Comparison of ENCODE assay signal across 19 cellular contexts in the genomic region with DNA sequence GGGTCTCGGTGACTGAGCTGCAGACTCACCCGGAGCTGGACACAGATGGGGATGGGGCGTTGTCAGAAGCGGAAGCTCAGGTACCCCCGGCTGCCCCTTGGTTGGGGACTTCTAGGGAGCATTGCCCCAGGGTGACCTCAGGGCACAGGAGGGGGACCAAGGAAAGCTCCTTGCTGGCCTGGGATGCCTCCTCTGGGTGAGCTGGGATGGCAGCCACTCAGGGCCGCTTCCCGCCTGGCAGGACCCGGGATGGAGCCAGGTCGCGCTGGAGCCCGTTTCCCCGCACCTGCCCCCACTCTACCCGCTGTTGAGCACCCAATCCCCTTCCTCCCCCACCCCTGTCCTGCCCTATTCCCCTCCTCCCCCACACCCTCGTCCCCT. TPM values are rescaled to one million over a fixed set of nuclear protein-coding genes. Genes with fewer than 3 reads are reported as not detected.
DNase-seq lines count a peak whose midpoint lies in the region; ATAC-seq, FAIRE-seq and TF ChIP-seq lines count a peak whose summit lies in the region.
"Had no signal": no experiment of that assay in that cellular context is flagged by ENCODE, and none has a peak within 500 bp of the region (broad histone marks: within the 10 kb centered on the region; RNA-seq: fewer than 3 reads in every experiment).

No MANE protein-coding gene starts in this region.

- H3K4me1 Mint-ChIP-seq in MCF 10A (ENCODE audit: insufficient read depth, unreplicated experiment), result peaks cover under 1% of the 10 kb centered on the region
- H3K4me1 Mint-ChIP-seq in CD8-positive, alpha-beta memory T cell, result peaks cover 0 to 8% (median 4%) of the 10 kb centered on the region in 3 donors

- H3K27me3 ChIP-seq in breast epithelium, result no peaks in the 10 kb centered on the region
- no peaks in the 10 kb centered on the region for H3K27me3 ChIP-seq in CD8-positive, alpha-beta memory T cell (ENCODE audit: insufficient read depth, low read length, poor library complexity, severe bottlenecking)
- H3K27me3 ChIP-seq: Peyer's patch had no signal

- no peak overlapping the region for H3K4me3 ChIP-seq in breast epithelium
- H3K4me3 ChIP-seq in CD8-positive, alpha-beta memory T cell (ENCODE audit: low read length), result no peak overlapping the region
- H3K4me3 ChIP-seq: Peyer's patch had no signal

- H3K4me1 ChIP-seq in breast epithelium, result no peaks in the 10 kb centered on the region
- H3K4me1 ChIP-seq in CD8-positive, alpha-beta memory T cell (ENCODE audit: insufficient read depth, low read length), result no peaks in the 10 kb centered on the region
- H3K4me1 ChIP-seq: Peyer's patch had no signal

- H3K36me3 Mint-ChIP-seq in MCF 10A (ENCODE audit: insufficient read depth, unreplicated experiment), result peaks cover 34% of the 10 kb centered on the region
- H3K36me3 Mint-ChIP-seq in CD8-positive, alpha-beta memory T cell, result peaks cover 3 to 74% (median 3%) of the 10 kb centered on the region in 3 donors

- TF ChIP-seq CTCF in MCF 10A (IDR thresholded peaks at IDR 0.05; ENCODE audit: unreplicated experiment) (no peak), breast epithelium (IDR thresholded peaks at IDR 0.05) (no peak)

- no peak for TF ChIP-seq POLR2A in breast epithelium (IDR thresholded peaks at IDR 0.05)

- no peak for FAIRE-seq in HTR-8/SVneo (lab: Jason Lieb, UNC)
- FAIRE-seq: H1 had no signal

- peaks cover 17% of the 10 kb centered on the region for H3K36me3 ChIP-seq in breast epithelium
- H3K36me3 ChIP-seq in CD8-positive, alpha-beta memory T cell (ENCODE audit: insufficient read depth, low read length), result peaks cover 16% of the 10 kb centered on the region

- H3K4me3 Mint-ChIP-seq in MCF 10A (ENCODE audit: unreplicated experiment), result no peak overlapping the region
- H3K4me3 Mint-ChIP-seq in CD8-positive, alpha-beta memory T cell, result no peak overlapping the region
- H3K4me3 Mint-ChIP-seq: CD8-positive, alpha-beta T cell had no signal

- peak overlapping the region in 1 of 2 donors; percentile 21 for H3K27ac ChIP-seq in breast epithelium
- H3K27ac ChIP-seq in caudate nucleus (ENCODE audit: low read depth, low read length), result peak overlapping the region; percentile 94
- peak overlapping the region; percentile 99 for H3K27ac ChIP-seq in substantia nigra (ENCODE audit: low read depth, low read length, poor library complexity, severe bottlenecking)
- H3K27ac ChIP-seq in CD8-positive, alpha-beta memory T cell (ENCODE audit: low read depth, low read length), result no peak overlapping the region
- H3K27ac ChIP-seq: Peyer's patch had no signal

- no peaks in the 10 kb centered on the region for H3K27me3 Mint-ChIP-seq in MCF 10A (ENCODE audit: insufficient read depth, unreplicated experiment)
- no peaks in the 10 kb centered on the region for H3K27me3 Mint-ChIP-seq in CD8-positive, alpha-beta memory T cell

- intact Hi-C loops in MCF 10A (cut with micrococcal nuclease) (loop anchor here (1.0 to 10.0 kb wide), 2 partner anchors 153 to 311 kb away; no protein-coding TSS in a partner anchor), breast epithelium (cut with DNase I; ENCODE audit: low total_unique reads) (no loop called here)

- CTCF ChIA-PET in MCF 10A (lab: Yijun Ruan, JAX), result interaction anchor here (0.6 to 1.2 kb wide), 6 partner anchors 123 to 320 kb away, joined by 3 to 4 read pairs (median 4); partner anchors contain the start of gene TSPAN16
- CTCF ChIA-PET in CD8-positive, alpha-beta memory T cell (lab: Charles Lee), result interaction anchor here (0.7 to 1.5 kb wide), 2 partner anchors 65 to 90 kb away, joined by 3 to 5 read pairs; no protein-coding TSS in a partner anchor

- ATAC-seq in left lobe of liver, result peak; percentile 15
- no peak for ATAC-seq in HG03520 (IDR thresholded peaks at IDR 0.05; ENCODE audit: unreplicated experiment)

- H3K9me3 Mint-ChIP-seq in MCF 10A (ENCODE audit: unreplicated experiment), result no peaks in the 10 kb centered on the region
- H3K9me3 Mint-ChIP-seq in CD8-positive, alpha-beta memory T cell, result no peaks in the 10 kb centered on the region
- H3K9me3 Mint-ChIP-seq: CD8-positive, alpha-beta T cell had no signal

- DNase-seq in MCF 10A (ENCODE audit: unreplicated experiment) (no peak), breast epithelium (ENCODE audit: low spot score in 2 of 2) (no peak), caudate nucleus (lab: John Stamatoyannopoulos, UW) (peak in 2 of 61 donors; percentile 41 to 55), left lobe of liver (ENCODE audit: low spot score) (no peak), substantia nigra (lab: John Stamatoyannopoulos, UW) (peak in 3 of 49 donors; percentile 40 to 52 (median 49)), HTR-8/SVneo (ENCODE audit: insufficient read length, low spot score) (no peak)
- no peak for DNase-seq in CD8-positive, alpha-beta memory T cell
- DNase-seq: GF-D8, KG1, NCI-H1092 treated with DMSO at 0.1 percent for 48 hours, NCI-H1436 treated with DMSO at 0.1 percent for 48 hours, NCI-H2029, NCI-H226, NCI-H510A treated with DMSO at 0.1 percent for 48 hours, NCI-H748 treated with DMSO at 0.1 percent for 48 hours had no signal

- H3K27ac Mint-ChIP-seq in MCF 10A (ENCODE audit: low read depth, unreplicated experiment), result peak overlapping the region; percentile 8
- no peak overlapping the region for H3K27ac Mint-ChIP-seq in CD8-positive, alpha-beta memory T cell
- H3K27ac Mint-ChIP-seq: CD8-positive, alpha-beta T cell had no signal

- no peaks in the 10 kb centered on the region for H3K9me3 ChIP-seq in breast epithelium
- H3K9me3 ChIP-seq in CD8-positive, alpha-beta memory T cell (ENCODE audit: low read length), result no peaks in the 10 kb centered on the region
- H3K9me3 ChIP-seq: Peyer's patch had no signal

- POLR2A ChIA-PET in MCF 10A (lab: Yijun Ruan, JAX), result no interaction called here
- POLR2A ChIA-PET in CD8-positive, alpha-beta memory T cell (lab: Charles Lee), result no interaction called here

- no TSS peak for BruUV-seq in MCF 10A (replicated peaks; lab: Mats Ljungman, UMichigan)

RNA-seq across cellular contexts. Expression of gene PRKCSH, which starts 10.8 kb away (rescaled TPM):
- total RNA-seq in MCF 10A (2022), result 224 and 257 TPM in 2 replicates
- 10 to 100 TPM; 69.5 to 95.9 (median 92.1) TPM for total RNA-seq in breast epithelium
- 218 TPM for total RNA-seq in left lobe of liver
- total RNA-seq in CD8-positive, alpha-beta memory T cell, result 100 to 1,000 TPM; 262 to 272 TPM
- polyA plus RNA-seq in CD8-positive, alpha-beta memory T cell, result 60.7 TPM

RNA-seq across cellular contexts. Expression of gene ODAD3, which starts 11.3 kb away (rescaled TPM):
- total RNA-seq in MCF 10A (2022), result 0.30 TPM in 1 of 2 replicates, not detected in the other
- total RNA-seq in breast epithelium, result under 1 TPM in 2 of 3 donors, not detected in 1; 0.33 to 0.59 TPM
- 0.70 TPM for total RNA-seq in left lobe of liver
- total RNA-seq in CD8-positive, alpha-beta memory T cell, result under 1 TPM; 0.11 to 0.24 TPM
- not detected for polyA plus RNA-seq in CD8-positive, alpha-beta memory T cell
- total RNA-seq: CD8-positive, alpha-beta T cell had no signal

RNA-seq across cellular contexts. Expression of gene RGL3, which starts 27.1 kb away (rescaled TPM):
- total RNA-seq in MCF 10A (2022), result not detected in 2 replicates
- 10 to 100 TPM in 1 of 3 donors, 1 to 10 TPM in 2; 3.7 to 18.4 (median 9.8) TPM for total RNA-seq in breast epithelium
- 33.4 TPM for total RNA-seq in left lobe of liver
- total RNA-seq in CD8-positive, alpha-beta memory T cell, result not detected
- polyA plus RNA-seq in CD8-positive, alpha-beta memory T cell, result not detected
- total RNA-seq: CD8-positive, alpha-beta T cell had no signal

RNA-seq across cellular contexts. Expression of gene ELAVL3, which starts 34.6 kb away (rescaled TPM):
- total RNA-seq in MCF 10A (2022), result 0.54 TPM in 1 of 2 replicates, not detected in the other
- total RNA-seq in breast epithelium, result not detected
- not detected for total RNA-seq in left lobe of liver
- not detected for total RNA-seq in CD8-positive, alpha-beta memory T cell
- not detected for polyA plus RNA-seq in CD8-positive, alpha-beta memory T cell

RNA-seq across cellular contexts. Expression of gene ZNF653, which starts 59.4 kb away (rescaled TPM):
- total RNA-seq in MCF 10A (2022) (7.7 and 8.7 TPM in 2 replicates), breast epithelium (10 to 100 TPM in 2 of 3 donors, 1 to 10 TPM in 1; 3.4 to 14.0 (median 10.8) TPM), left lobe of liver (8.3 TPM)
- total RNA-seq in CD8-positive, alpha-beta memory T cell, result 10 to 100 TPM; 12.6 to 13.3 TPM
- 5.1 TPM for polyA plus RNA-seq in CD8-positive, alpha-beta memory T cell
